ENCODE assay signal across 19 cellular contexts in the genomic region with DNA sequence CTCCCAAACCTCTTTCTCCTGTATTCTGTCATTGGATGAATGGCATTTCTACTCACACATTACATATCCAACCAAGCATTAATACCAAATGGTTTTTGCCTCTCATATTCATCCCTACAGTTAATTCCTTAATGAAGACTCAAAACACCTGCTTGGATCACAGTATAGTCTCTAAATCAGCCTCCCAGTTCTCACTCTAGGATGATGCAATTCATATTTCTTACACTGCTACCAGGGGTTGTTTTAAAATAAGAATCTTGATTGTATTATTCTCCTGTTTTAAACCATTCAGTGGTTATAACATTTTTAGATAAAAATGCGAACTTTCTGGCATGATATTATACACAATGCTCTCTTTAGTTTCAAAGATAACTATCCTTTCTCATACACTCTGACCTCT.
"Had no signal": no experiment of that assay in that cellular context is flagged by ENCODE, and none has a peak within 500 bp of the region (broad histone marks: within the 10 kb centered on the region; RNA-seq: fewer than 3 reads in every experiment).

No MANE protein-coding gene starts in this region.

- H3K4me1 ChIP-seq: body of pancreas, uterus had no signal

- H3K9me3 ChIP-seq: body of pancreas, neutrophil, tibial nerve, uterus had no signal

- ATAC-seq: activated CD8-positive, alpha-beta T cell treated with anti-CD3 and anti-CD28 coated beads for 36 hours; activated naive CD4-positive, alpha-beta T cell treated with anti-CD3 and anti-CD28 coated beads, Interleukin-2, amount 50 U/mL, for 72 hours; activated T-cell treated with anti-CD3 and anti-CD28 coated beads, Interleukin-2, amount 50 U/mL, for 4 hours; body of pancreas; left lobe of liver; naive thymus-derived CD4-positive, alpha-beta T cell had no signal

- H3K4me3 Mint-ChIP-seq: activated CD8-positive, alpha-beta T cell treated with anti-CD3 and anti-CD28 coated beads for 36 hours; activated T-cell treated with anti-CD3 and anti-CD28 coated beads, Interleukin-2, amount 50 U/mL, for 4 hours; central memory CD8-positive, alpha-beta T cell; naive thymus-derived CD4-positive, alpha-beta T cell; WTC11 had no signal

- H3K4me1 Mint-ChIP-seq: central memory CD8-positive, alpha-beta T cell; naive thymus-derived CD4-positive, alpha-beta T cell had no signal

- H3K36me3 ChIP-seq: neutrophil, tibial nerve, uterus had no signal

- H3K27ac Mint-ChIP-seq: activated CD8-positive, alpha-beta T cell treated with anti-CD3 and anti-CD28 coated beads for 36 hours; activated naive CD4-positive, alpha-beta T cell treated with anti-CD3 and anti-CD28 coated beads, Interleukin-2, amount 50 U/mL, for 72 hours; naive thymus-derived CD4-positive, alpha-beta T cell; WTC11 had no signal

- H3K27me3 ChIP-seq: body of pancreas, neutrophil, tibial nerve, uterus had no signal

- H3K4me3 ChIP-seq: body of pancreas, tibial nerve, uterus had no signal

- H3K27ac ChIP-seq: body of pancreas, neutrophil, tibial nerve, uterus had no signal

- H3K27me3 Mint-ChIP-seq: naive thymus-derived CD4-positive, alpha-beta T cell had no signal

- DNase-seq: activated CD4-positive, alpha-beta T cell treated with anti-CD3 and anti-CD28 coated beads for 48 hours; activated CD8-positive, alpha-beta T cell treated with anti-CD3 and anti-CD28 coated beads for 36 hours; activated effector memory CD4-positive, alpha-beta T cell treated with anti-CD3 and anti-CD28 coated beads, Interleukin-2, amount 50 U/mL, for 16 hours; activated T-cell treated with anti-CD3 and anti-CD28 coated beads, Interleukin-2, amount 50 U/mL, for 4 hours; body of pancreas; effector memory CD4-positive, alpha-beta T cell; naive thymus-derived CD4-positive, alpha-beta T cell; posterior cingulate gyrus; retina; stimulated activated CD4-positive, alpha-beta T cell treated with anti-CD3 and anti-CD28 coated beads, Interleukin-4, amount 100 ng/mL, for 24 hours; stimulated activated naive CD4-positive, alpha-beta T cell; T-helper 2 cell; uterus had no signal

- H3K9me3 Mint-ChIP-seq: activated CD8-positive, alpha-beta T cell treated with anti-CD3 and anti-CD28 coated beads for 36 hours; activated T-cell treated with anti-CD3 and anti-CD28 coated beads, Interleukin-2, amount 50 U/mL, for 4 hours; central memory CD8-positive, alpha-beta T cell; naive thymus-derived CD4-positive, alpha-beta T cell; WTC11 had no signal

- H3K36me3 Mint-ChIP-seq: naive thymus-derived CD4-positive, alpha-beta T cell; WTC11 had no signal
